23 cellular contexts compared by ENCODE assay signal in the genomic region with DNA sequence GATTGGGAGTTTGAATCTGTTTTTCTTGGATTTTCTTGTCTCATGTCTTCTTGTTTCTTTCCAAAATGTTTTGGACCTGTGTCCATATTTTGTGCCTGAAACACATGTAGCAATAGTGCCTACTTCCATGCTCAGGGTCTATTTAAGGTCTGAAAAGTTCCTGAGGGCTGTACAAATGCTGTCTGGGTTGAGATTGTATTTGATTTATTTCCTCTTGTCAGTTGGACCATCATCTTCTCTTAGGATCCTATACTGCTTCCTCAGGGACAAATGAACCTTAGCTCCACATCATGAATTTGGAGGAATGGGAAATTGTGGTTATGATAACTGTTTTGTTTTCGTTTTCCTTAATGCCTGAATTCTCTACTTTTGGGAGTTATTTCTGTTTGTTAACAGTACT. TPM values are rescaled to one million over a fixed set of nuclear protein-coding genes. Genes with fewer than 3 reads are reported as not detected.
DNase-seq lines count a peak whose midpoint lies in the region; ATAC-seq, FAIRE-seq and TF ChIP-seq lines count a peak whose summit lies in the region.
"Had no signal": no experiment of that assay in that cellular context is flagged by ENCODE, and none has a peak within 500 bp of the region (broad histone marks: within the 10 kb centered on the region; RNA-seq: fewer than 3 reads in every experiment).

No MANE protein-coding gene starts in this region.

- H3K4me3 ChIP-seq in cardiac muscle cell (no peak overlapping the region), right atrium auricular region (no peak overlapping the region), Karpas-422 (ENCODE audit: low read length) (no peak overlapping the region), K562 (no peak overlapping the region)
- H3K4me3 ChIP-seq: A549; BLaER1 treated with 17β-estradiol and CSF1 and Interleukin-3, amounts not matched to agents 10 nM and 100 nM; GM12878 had no signal

- no peaks in the 10 kb centered on the region for H3K9me3 ChIP-seq in cardiac muscle cell (ENCODE audit: low read depth)
- H3K9me3 ChIP-seq in right atrium auricular region, result no peaks in the 10 kb centered on the region
- H3K9me3 ChIP-seq in Karpas-422 (ENCODE audit: low read length), result no peaks in the 10 kb centered on the region
- no peaks in the 10 kb centered on the region for H3K9me3 ChIP-seq in K562 (replicated peaks; ENCODE audit: control insufficient read depth, insufficient read depth, low read depth, low read length)
- H3K9me3 ChIP-seq: A549 had no signal

- H3K79me2 ChIP-seq in Karpas-422 (ENCODE audit: low read length), result peaks cover 27% of the 10 kb centered on the region
- peaks cover 7% of the 10 kb centered on the region; the same call in 1 of the 3 replicates for H3K79me2 ChIP-seq in K562 (ENCODE audit: control insufficient read depth, insufficient read depth, low read length)

- no peak overlapping the region for H3K4me2 ChIP-seq in Karpas-422 (ENCODE audit: low read depth, low read length, poor library complexity, severe bottlenecking)
- no peak overlapping the region for H3K4me2 ChIP-seq in K562 (ENCODE audit: insufficient read depth, low read length)
- H3K4me2 ChIP-seq: A549; BLaER1 treated with 17β-estradiol and CSF1 and Interleukin-3, amounts not matched to agents 10 nM and 100 nM had no signal

- TF ChIP-seq POLR2A in H54 (IDR thresholded peaks at IDR 0.05; ENCODE audit: low read depth, low read length) (no peak), K562 (conservative IDR thresholded peaks at IDR 0.05) (no peak)

- TF ChIP-seq CTCF in cardiac muscle cell (IDR thresholded peaks at IDR 0.05; ENCODE audit: low read depth, low read length) (no peak), right atrium auricular region (IDR thresholded peaks at IDR 0.05) (no peak), K562 (IDR thresholded peaks at IDR 0.05 in 2 of 3, conservative IDR thresholded peaks at IDR 0.05 in 1 of 3; ENCODE audit: insufficient read depth in 2 of 3, low read depth in 1 of 3, low read length in 3 of 3) (no peak)

- peak overlapping the region; percentile 21 for H3K27ac ChIP-seq in cardiac muscle cell
- H3K27ac ChIP-seq in right atrium auricular region, result no peak overlapping the region
- 0 out of 2 replicates have a peak overlapping the region, but pooled peaks have one; percentile 3 for H3K27ac ChIP-seq in Karpas-422 (ENCODE audit: low read length)
- H3K27ac ChIP-seq in K562 (ENCODE audit: extremely low read depth, low read depth, low read length), result no peak overlapping the region; the same call in 2 of the 3 replicates
- H3K27ac ChIP-seq: 22Rv1; A549; BLaER1 treated with 17β-estradiol and CSF1 and Interleukin-3, amounts not matched to agents 10 nM and 100 nM; C4-2B had no signal

- TF ChIP-seq RAD21 in K562 (CRISPR knock-in tag; conservative IDR thresholded peaks at IDR 0.05 in 1 of 2, IDR thresholded peaks at IDR 0.05 in 1 of 2), result no peak

- H4K20me1 ChIP-seq in Karpas-422 (ENCODE audit: insufficient read depth, low read depth, low read length), result no peaks in the 10 kb centered on the region
- H4K20me1 ChIP-seq in K562 (replicated peaks; ENCODE audit: control insufficient read depth, insufficient read depth, low read length), result no peaks in the 10 kb centered on the region

- 8% methylated on average over 1 of the region's 1 CpG for WGBS in K562 (ENCODE audit: insufficient coverage, low coverage, missing lambda C conversion rate)

- in situ Hi-C loops in K562 (cut with MboI), result no loop called here

- H3K9ac ChIP-seq in Karpas-422 (ENCODE audit: low read length), result no peak overlapping the region
- H3K9ac ChIP-seq in K562 (ENCODE audit: insufficient read depth in 1 of 2, low read depth in 2 of 2, low read length in 2 of 2), result no peak overlapping the region
- H3K9ac ChIP-seq: BLaER1 treated with 17β-estradiol and CSF1 and Interleukin-3, amounts not matched to agents 10 nM and 100 nM had no signal

- FAIRE-seq in H54 (lab: Jason Lieb, UNC) (peak; percentile 20), K562 (lab: Jason Lieb, UNC) (peak; percentile 15)
- FAIRE-seq: A549, GM12878 had no signal

- ATAC-seq in K562 (no peak), HG03354 (IDR thresholded peaks at IDR 0.05; ENCODE audit: poor library complexity, severe bottlenecking, unreplicated experiment) (no peak), HG02852 (IDR thresholded peaks at IDR 0.05; ENCODE audit: unreplicated experiment) (no peak)
- ATAC-seq: A549; CD8-positive, alpha-beta T cell; GM12878 had no signal

- CTCF ChIA-PET in K562 (lab: Yijun Ruan, JAX; ENCODE audit: low intra/inter-chr PET ratio), result no interaction called here

- no peaks in the 10 kb centered on the region for H3K9me1 ChIP-seq in K562 (ENCODE audit: control insufficient read depth, insufficient read depth, low read length)

- no peak for DNase-seq in cardiac muscle cell (ENCODE audit: low read depth in 1 of 2, low spot score in 1 of 2)
- DNase-seq in right atrium auricular region (ENCODE audit: low spot score), result no peak
- DNase-seq in H54 (ENCODE audit: insufficient read length, low spot score), result no peak
- no peak for DNase-seq in Karpas-422
- DNase-seq in K562 (ENCODE audit: extremely low read depth in 1 of 4, low spot score in 3 of 4), result no peak
- DNase-seq in NOMO-1 (lab: John Stamatoyannopoulos, UW; ENCODE audit: unreplicated experiment in 2 of 2), result no peak
- DNase-seq: AML-193; CD4-positive, alpha-beta T cell; CD8-positive, alpha-beta T cell; DMS 273 treated with DMSO at 0.1 percent for 48 hours; DMS153; DMS53; DMS79; DND-41; EL; GDM1 had no signal

- POLR2A ChIA-PET in K562 (lab: Yijun Ruan, JAX), result interaction anchor here (1.0 to 1.3 kb wide), 4 partner anchors 8 to 58 kb away, joined by 3 to 6 read pairs (median 4); no protein-coding TSS in a partner anchor

- TF ChIP-seq EP300 in K562 (IDR thresholded peaks at IDR 0.05; ENCODE audit: low read length), result no peak

- peaks cover 8% of the 10 kb centered on the region for H3K4me1 ChIP-seq in cardiac muscle cell (ENCODE audit: low read depth)
- H3K4me1 ChIP-seq in right atrium auricular region, result peaks cover 0 to 6% of the 10 kb centered on the region in 2 donors
- peaks cover 12% of the 10 kb centered on the region for H3K4me1 ChIP-seq in Karpas-422 (ENCODE audit: low read length)
- peaks cover 4 to 8% of the 10 kb centered on the region in 2 experiments; a peak in 3 of 5 replicates for H3K4me1 ChIP-seq in K562 (replicated peaks in 1 of 2; ENCODE audit: control insufficient read depth in 2 of 2, insufficient read depth in 2 of 2, low read length in 2 of 2)

- no peaks in the 10 kb centered on the region for H3K9me2 ChIP-seq in Karpas-422 (replicated peaks; ENCODE audit: insufficient read depth, low read length)

- intact Hi-C loops in K562 (cut with micrococcal nuclease), result no loop called here

- H2AFZ ChIP-seq in Karpas-422 (ENCODE audit: low read length), result no peak overlapping the region
- no peak overlapping the region for H2AFZ ChIP-seq in K562 (ENCODE audit: low read depth, low read length)

- H3K27me3 ChIP-seq in cardiac muscle cell (no peaks in the 10 kb centered on the region), right atrium auricular region (no peaks in the 10 kb centered on the region), Karpas-422 (ENCODE audit: low read length) (no peaks in the 10 kb centered on the region), K562 (ENCODE audit: control insufficient read depth in 2 of 2, insufficient read depth in 2 of 2, low read length in 2 of 2) (no peaks in the 10 kb centered on the region)
- H3K27me3 ChIP-seq: BLaER1 treated with 17β-estradiol and CSF1 and Interleukin-3, amounts not matched to agents 10 nM and 100 nM had no signal

- H3K36me3 ChIP-seq in cardiac muscle cell (no peaks in the 10 kb centered on the region), right atrium auricular region (no peaks in the 10 kb centered on the region), Karpas-422 (ENCODE audit: insufficient read depth, low read length) (no peaks in the 10 kb centered on the region; the same call in 1 of the 2 replicates), K562 (ENCODE audit: control insufficient read depth, insufficient read depth, low read length) (peaks cover 26% of the 10 kb centered on the region)

- no TSS peak for BruUV-seq in K562 (replicated peaks; lab: Mats Ljungman, UMichigan)

TF ChIP-seq in K562, 482 proteins besides CTCF, POLR2A, EP300 and RAD21 (continues in another document):
- TF ChIP-seq MCM2 (IDR thresholded peaks at IDR 0.05; ENCODE audit: low read depth), result no peak
- TF ChIP-seq, protein P1, sequence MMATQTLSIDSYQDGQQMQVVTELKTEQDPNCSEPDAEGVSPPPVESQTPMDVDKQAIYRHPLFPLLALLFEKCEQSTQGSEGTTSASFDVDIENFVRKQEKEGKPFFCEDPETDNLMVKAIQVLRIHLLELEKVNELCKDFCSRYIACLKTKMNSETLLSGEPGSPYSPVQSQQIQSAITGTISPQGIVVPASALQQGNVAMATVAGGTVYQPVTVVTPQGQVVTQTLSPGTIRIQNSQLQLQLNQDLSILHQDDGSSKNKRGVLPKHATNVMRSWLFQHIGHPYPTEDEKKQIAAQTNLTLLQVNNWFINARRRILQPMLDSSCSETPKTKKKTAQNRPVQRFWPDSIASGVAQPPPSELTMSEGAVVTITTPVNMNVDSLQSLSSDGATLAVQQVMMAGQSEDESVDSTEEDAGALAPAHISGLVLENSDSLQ (IDR thresholded peaks at IDR 0.05), result peak; percentile 68; the same call in 1 of the 2 replicates

RNA-seq across cellular contexts. Expression of gene UBR3, which starts 59.9 kb away (rescaled TPM):
- 31.8 and 53.1 TPM in 2 replicates for total RNA-seq in cardiac muscle cell
- polyA plus RNA-seq in cardiac muscle cell, result 18.7 and 26.1 TPM in 2 replicates
- total RNA-seq in right atrium auricular region, result 10 to 100 TPM; 56.5 to 93.6 TPM
- total RNA-seq in Karpas-422 (2014; rRNA removed; shearing (Covaris generic); ENCODE audit: low replicate concordance), result 26.7 and 50.8 TPM in 2 replicates
- total RNA-seq in K562 (2011; cell fraction: chromatin; rRNA removed; ENCODE audit: low replicate concordance), result 63.7 and 297 TPM in 2 replicates
- total RNA-seq in K562 (2011; cell fraction: nucleolus; rRNA removed), result 21.8 and 37.4 TPM in 2 replicates
- 66.1 and 81.6 TPM in 2 replicates for total RNA-seq in K562 (2011; cell fraction: nucleoplasm; rRNA removed)
- total RNA-seq in K562 (2014; rRNA removed), result 28.5 and 29.2 TPM in 2 replicates
- 62.5 and 69.5 TPM in 2 replicates for total RNA-seq in K562 (2014; rRNA removed; fragmentation: Illumina TruSeq; extraction: Trizol)
- 58.9 and 63.5 TPM in 2 replicates for total RNA-seq in K562 (2015; rRNA removed; fragmentation: Illumina TruSeq; extraction: Trizol)
- total RNA-seq in K562 (2021), result 40.3 and 41.0 TPM in 2 replicates
- polyA plus RNA-seq in K562 (2011; rRNA removed), result 26.8 and 40.4 TPM in 2 replicates
- 8.0 and 12.8 TPM in 2 replicates for polyA plus RNA-seq in K562 (2011; cell fraction: cytosol; rRNA removed)
- polyA plus RNA-seq in K562 (2011; cell fraction: nucleus; rRNA removed), result 23.0 and 27.8 TPM in 2 replicates
- polyA plus RNA-seq in K562 (2012), result 20.9 and 24.3 TPM in 2 replicates
- 34.4 and 43.1 TPM in 2 replicates for polyA plus RNA-seq in K562 (2014; fragmentation: Illumina TruSeq; extraction: Trizol)
- 10 to 100 TPM; 14.4 to 14.5 TPM for polyA plus RNA-seq in K562 (2014; fragmentation: Nextera tagmentation; extraction: Ambion mirVana)
- 20.6 and 20.7 TPM in 2 replicates for polyA plus RNA-seq in K562 (2014; rRNA removed)
- polyA minus RNA-seq in K562 (2011; rRNA and poly(A)+ RNA removed), result 124 and 136 TPM in 2 replicates
- polyA minus RNA-seq in K562 (2011; cell fraction: cytosol; rRNA and poly(A)+ RNA removed), result 31.0 and 48.4 TPM in 2 replicates
- 71.8 and 96.9 TPM in 2 replicates for polyA minus RNA-seq in K562 (2011; cell fraction: nucleus; rRNA and poly(A)+ RNA removed)

Comparison
In these comparisons a context has a peak if more than half of its experiments do, and no peak if none do; other contexts are left out.
1. H3K27ac ChIP-seq: peak in cardiac muscle cell (single experiment) and Karpas-422 (single experiment); none in right atrium auricular region (0 of 2) and K562 (single experiment).